11 cellular contexts compared by ENCODE assay signal in genomic region chr20:6632187-6632586, GRCh38.
A peak's percentile ranks its signal among the peaks of the same experiment; 100 is the strongest.
DNase-seq lines count a peak whose midpoint lies in the region; ATAC-seq and TF ChIP-seq lines count a peak whose summit lies in the region.
"Had no signal": no experiment of that assay in that cellular context is flagged by ENCODE, and none has a peak within 500 bp of the region (broad histone marks: within the 10 kb centered on the region; RNA-seq: fewer than 3 reads in every experiment).

No MANE protein-coding gene starts in this region.

- peaks cover 4% of the 10 kb centered on the region for H3F3A ChIP-seq in smooth muscle cell (ENCODE audit: low read depth)

- H3K36me3 ChIP-seq in smooth muscle cell (ENCODE audit: low read depth): no peaks in the 10 kb centered on the region
- H3K36me3 ChIP-seq in CD8-positive, alpha-beta T cell (ENCODE audit: insufficient read depth, low read length): no peaks in the 10 kb centered on the region
- H3K36me3 ChIP-seq: neutrophil had no signal

- POLR2A ChIA-PET in activated CD4-positive, alpha-beta T cell treated with anti-CD3 and anti-CD28 coated beads for 36 hours (lab: Charles Lee): no interaction called here
- POLR2A ChIA-PET in CD8-positive, alpha-beta T cell (lab: Charles Lee): no interaction called here

- no peak overlapping the region for H2AFZ ChIP-seq in smooth muscle cell (ENCODE audit: low read depth)

- 32% methylated on average over 4 of the region's 4 CpGs for WGBS in smooth muscle cell (ENCODE audit: low lambda C conversion rate)

- ATAC-seq in activated CD4-positive, alpha-beta T cell treated with anti-CD3 and anti-CD28 coated beads for 36 hours: no peak
- no peak for ATAC-seq in CD8-positive, alpha-beta T cell
- no peak for ATAC-seq in GM19397 (IDR thresholded peaks at IDR 0.05; ENCODE audit: unreplicated experiment)
- ATAC-seq in activated CD4-positive, CD25-positive, alpha-beta regulatory T cell treated with anti-CD3 and anti-CD28 coated beads, Interleukin-2, amount 50 U/mL, for 24 hours: no peak

- intact Hi-C loops in activated CD4-positive, alpha-beta T cell treated with anti-CD3 and anti-CD28 coated beads for 36 hours (cut with DNase I, micrococcal nuclease): no loop called here
- intact Hi-C loops in CD8-positive, alpha-beta T cell (cut with DNase I, micrococcal nuclease): no loop called here

- H3K4me1 Mint-ChIP-seq in activated CD4-positive, alpha-beta T cell treated with anti-CD3 and anti-CD28 coated beads for 36 hours: no peaks in the 10 kb centered on the region
- no peaks in the 10 kb centered on the region for H3K4me1 Mint-ChIP-seq in CD8-positive, alpha-beta T cell (ENCODE audit: low read depth)
- H3K4me1 Mint-ChIP-seq: B cell had no signal

- H4K20me1 ChIP-seq in smooth muscle cell (ENCODE audit: low read depth): no peaks in the 10 kb centered on the region

- H3K4me2 ChIP-seq in smooth muscle cell: no peak overlapping the region

- no peak overlapping the region for H3K9ac ChIP-seq in smooth muscle cell (ENCODE audit: low read depth)

- no peaks in the 10 kb centered on the region for H3K27me3 Mint-ChIP-seq in activated CD4-positive, alpha-beta T cell treated with anti-CD3 and anti-CD28 coated beads for 36 hours
- no peaks in the 10 kb centered on the region for H3K27me3 Mint-ChIP-seq in CD8-positive, alpha-beta T cell (ENCODE audit: low read depth)
- H3K27me3 Mint-ChIP-seq: B cell had no signal

- DNase-seq in activated CD4-positive, alpha-beta T cell treated with anti-CD3 and anti-CD28 coated beads for 36 hours: peak; percentile 8
- no peak for DNase-seq in activated CD4-positive, alpha-beta T cell treated with anti-CD3 and anti-CD28 coated beads for 4 hours
- DNase-seq in RPMI7951 (ENCODE audit: low read depth) (peak; percentile 96), foreskin melanocyte (peak; percentile 84), smooth muscle cell (lab: John Stamatoyannopoulos, UW; ENCODE audit: unreplicated experiment) (no peak)
- no peak for DNase-seq in CD8-positive, alpha-beta T cell
- DNase-seq: aorta had no signal

- CTCF ChIA-PET in activated CD4-positive, alpha-beta T cell treated with anti-CD3 and anti-CD28 coated beads for 36 hours (lab: Charles Lee): no interaction called here
- CTCF ChIA-PET in CD8-positive, alpha-beta T cell (lab: Charles Lee): no interaction called here

- H3K9me3 ChIP-seq in smooth muscle cell (replicated peaks; ENCODE audit: low read depth): no peaks in the 10 kb centered on the region
- H3K9me3 ChIP-seq in CD8-positive, alpha-beta T cell (ENCODE audit: low read length): no peaks in the 10 kb centered on the region
- H3K9me3 ChIP-seq: neutrophil had no signal

- H3K4me1 ChIP-seq in smooth muscle cell (ENCODE audit: low read depth): no peaks in the 10 kb centered on the region
- no peaks in the 10 kb centered on the region for H3K4me1 ChIP-seq in CD8-positive, alpha-beta T cell (ENCODE audit: insufficient read depth, low read length)

- TF ChIP-seq CTCF in smooth muscle cell (IDR thresholded peaks at IDR 0.05; ENCODE audit: borderline replicate concordance, insufficient read depth, poor library complexity, severe bottlenecking): no peak
- TF ChIP-seq CTCF in CD8-positive, alpha-beta T cell (IDR thresholded peaks at IDR 0.05): no peak

- H3K79me2 ChIP-seq in smooth muscle cell (ENCODE audit: low read depth): no peaks in the 10 kb centered on the region

- H3K27me3 ChIP-seq in smooth muscle cell (ENCODE audit: low read depth): no peaks in the 10 kb centered on the region
- no peaks in the 10 kb centered on the region for H3K27me3 ChIP-seq in CD8-positive, alpha-beta T cell (ENCODE audit: insufficient read depth, low read length)
- H3K27me3 ChIP-seq: neutrophil had no signal

- H3K4me3 Mint-ChIP-seq in activated CD4-positive, alpha-beta T cell treated with anti-CD3 and anti-CD28 coated beads for 36 hours: no peak overlapping the region
- H3K4me3 Mint-ChIP-seq in CD8-positive, alpha-beta T cell: no peak overlapping the region
- H3K4me3 Mint-ChIP-seq: B cell had no signal

- no peaks in the 10 kb centered on the region for H3K36me3 Mint-ChIP-seq in activated CD4-positive, alpha-beta T cell treated with anti-CD3 and anti-CD28 coated beads for 36 hours (ENCODE audit: low read depth)
- no peaks in the 10 kb centered on the region for H3K36me3 Mint-ChIP-seq in CD8-positive, alpha-beta T cell

- H3K4me3 ChIP-seq in smooth muscle cell: no peak overlapping the region
- H3K4me3 ChIP-seq in CD8-positive, alpha-beta T cell (ENCODE audit: low read depth, low read length): no peak overlapping the region

- no peak overlapping the region for H3K27ac Mint-ChIP-seq in activated CD4-positive, alpha-beta T cell treated with anti-CD3 and anti-CD28 coated beads for 36 hours
- H3K27ac Mint-ChIP-seq in CD8-positive, alpha-beta T cell: no peak overlapping the region
- H3K27ac Mint-ChIP-seq: B cell had no signal

- peak overlapping the region; percentile 29 for H3K27ac ChIP-seq in smooth muscle cell (ENCODE audit: low read depth)
- no peak overlapping the region for H3K27ac ChIP-seq in CD8-positive, alpha-beta T cell (ENCODE audit: low read depth, low read length)
- H3K27ac ChIP-seq: neutrophil had no signal

- peaks cover 6% of the 10 kb centered on the region for H3K9me3 Mint-ChIP-seq in activated CD4-positive, alpha-beta T cell treated with anti-CD3 and anti-CD28 coated beads for 36 hours (ENCODE audit: low read depth)
- peaks cover 9% of the 10 kb centered on the region for H3K9me3 Mint-ChIP-seq in CD8-positive, alpha-beta T cell

Comparison
In these comparisons a context has a peak if more than half of its experiments do, and no peak if none do; other contexts are left out.
1. DNase-seq: peak in activated CD4-positive, alpha-beta T cell treated with anti-CD3 and anti-CD28 coated beads for 36 hours (single experiment), RPMI7951 (single experiment) and foreskin melanocyte (single experiment); none in activated CD4-positive, alpha-beta T cell treated with anti-CD3 and anti-CD28 coated beads for 4 hours (0 of 2), smooth muscle cell (single experiment) and CD8-positive, alpha-beta T cell (0 of 7).